In genomic region chr3:128280466-128281455, GRCh38 we compare ENCODE assay signal across 12 cellular contexts.
DNase-seq lines count a peak whose midpoint lies in the region; ATAC-seq and TF ChIP-seq lines count a peak whose summit lies in the region.
"Had no signal": no experiment of that assay in that cellular context is flagged by ENCODE, and none has a peak within 500 bp of the region (broad histone marks: within the 10 kb centered on the region; RNA-seq: fewer than 3 reads in every experiment).

No MANE protein-coding gene starts in this region.

- H3K79me2 ChIP-seq in GM23338 (replicated peaks; ENCODE audit: insufficient read depth) (no peaks in the 10 kb centered on the region), neural progenitor cell (ENCODE audit: low read depth) (no peaks in the 10 kb centered on the region)

- peaks cover 50% of the 10 kb centered on the region for H3K4me1 ChIP-seq in GM23338 (ENCODE audit: insufficient read depth)
- peaks cover 52% of the 10 kb centered on the region for H3K4me1 ChIP-seq in ectodermal cell (ENCODE audit: control insufficient read depth, insufficient read depth, low read length)
- peaks cover 46% of the 10 kb centered on the region for H3K4me1 ChIP-seq in neural progenitor cell
- H3K4me1 ChIP-seq: BLaER1 had no signal

- H2AFZ ChIP-seq in GM23338 (no peak overlapping the region), neural progenitor cell (replicated peaks) (peak overlapping the region; percentile 4)

- H4K20me1 ChIP-seq in GM23338 (replicated peaks; ENCODE audit: insufficient read depth) (no peaks in the 10 kb centered on the region), neural progenitor cell (ENCODE audit: low read depth) (no peaks in the 10 kb centered on the region)

- no peaks in the 10 kb centered on the region for H3K9me3 ChIP-seq in ectodermal cell (ENCODE audit: control insufficient read depth, low read length)
- no peaks in the 10 kb centered on the region for H3K9me3 ChIP-seq in neural progenitor cell (ENCODE audit: low read depth)
- H3K9me3 ChIP-seq: BLaER1, neutrophil had no signal

- peak overlapping the region; percentile 58 for H3K4me2 ChIP-seq in GM23338
- peak overlapping the region; percentile 61 for H3K4me2 ChIP-seq in neural progenitor cell
- H3K4me2 ChIP-seq: BLaER1 had no signal

- H3K4me3 Mint-ChIP-seq in GM23338 (peak overlapping the region; percentile 45), neural progenitor cell (peak overlapping the region; percentile 74)

- H3K9me2 ChIP-seq in GM23338 (ENCODE audit: insufficient read depth), result no peaks in the 10 kb centered on the region

- peak; percentile 80 for ATAC-seq in GM23338
- ATAC-seq in omental fat pad (ENCODE audit: low FRiP score), result no peak
- ATAC-seq in HG03354 (IDR thresholded peaks at IDR 0.05; ENCODE audit: poor library complexity, severe bottlenecking, unreplicated experiment), result no peak

- no peaks in the 10 kb centered on the region; the same call in 1 of the 2 replicates for H3K27me3 ChIP-seq in GM23338 (ENCODE audit: insufficient read depth)
- peaks cover 13% of the 10 kb centered on the region for H3K27me3 ChIP-seq in ectodermal cell (ENCODE audit: control insufficient read depth, insufficient read depth, low read length, poor library complexity, severe bottlenecking)
- H3K27me3 ChIP-seq in neural progenitor cell, result peaks cover 9% of the 10 kb centered on the region
- H3K27me3 ChIP-seq: BLaER1, neutrophil had no signal

- WGBS in ectodermal cell, 2 experiments, result 4 to 8% methylated on average over 10 of the region's 10 CpGs

- H3K9ac ChIP-seq in neural progenitor cell, result no peak overlapping the region
- H3K9ac ChIP-seq: BLaER1 had no signal

- H3K27ac Mint-ChIP-seq in GM23338 (peak overlapping the region; percentile 76), neural progenitor cell (peak overlapping the region; percentile 94)
- H3K27ac Mint-ChIP-seq: activated T-helper 2 cell treated with anti-CD3 and anti-CD28 coated beads, Interferon-gamma antibody, Interleukin-2, Interleukin-4, amounts not matched to agents 10 μg/mL and 5 μg/mL and 100 μg/mL, durations not matched to agents 14 hours and 24 hours and 36 hours had no signal

- no peaks in the 10 kb centered on the region; the same call in 2 of the 3 replicates for H3K36me3 Mint-ChIP-seq in GM23338 (ENCODE audit: low read depth)
- H3K36me3 Mint-ChIP-seq in neural progenitor cell, result peaks cover 4% of the 10 kb centered on the region

- H3K27me3 Mint-ChIP-seq in GM23338 (ENCODE audit: insufficient read depth, low read depth, poor library complexity) (peaks cover 45% of the 10 kb centered on the region), neural progenitor cell (ENCODE audit: insufficient read depth, low read depth) (peaks cover 4% of the 10 kb centered on the region)

- H3K27ac ChIP-seq in GM23338 (ENCODE audit: low read depth), result peak overlapping the region; percentile 83
- H3K27ac ChIP-seq in ectodermal cell (ENCODE audit: insufficient read depth, low read depth, low read length, poor library complexity, severe bottlenecking), result peak overlapping the region; percentile 47
- H3K27ac ChIP-seq in neural progenitor cell, result no peak overlapping the region
- H3K27ac ChIP-seq: BLaER1, neutrophil had no signal

- H3K36me3 ChIP-seq in GM23338 (ENCODE audit: insufficient read depth), result no peaks in the 10 kb centered on the region
- no peaks in the 10 kb centered on the region for H3K36me3 ChIP-seq in ectodermal cell (ENCODE audit: control insufficient read depth, insufficient read depth, low read length)
- H3K36me3 ChIP-seq in neural progenitor cell, result no peaks in the 10 kb centered on the region
- H3K36me3 ChIP-seq: neutrophil had no signal

- DNase-seq in GM23338 (ENCODE audit: low spot score) (peak; percentile 88), NCI-H2227 (lab: John Stamatoyannopoulos, UW; ENCODE audit: unreplicated experiment) (peak; percentile 13), neural progenitor cell (ENCODE audit: low spot score) (peak; percentile 68), A172 (ENCODE audit: low spot score) (no peak), omental fat pad (ENCODE audit: low spot score) (no peak)
- DNase-seq in activated CD4-positive, alpha-beta T cell treated with anti-CD3 and anti-CD28 coated beads, Interleukin-2, amount 50 U/mL, for 4 hours, result no peak
- DNase-seq: NCI-H187 treated with DMSO at 0.1 percent for 48 hours had no signal

- H3F3A ChIP-seq in GM23338 (replicated peaks; ENCODE audit: low read depth), result no peaks in the 10 kb centered on the region; the same call in 1 of the 2 replicates
- H3F3A ChIP-seq in neural progenitor cell (ENCODE audit: low read depth), result peaks cover 26% of the 10 kb centered on the region

- H3K4me1 Mint-ChIP-seq in GM23338, result peaks cover 82% of the 10 kb centered on the region
- peaks cover 74% of the 10 kb centered on the region for H3K4me1 Mint-ChIP-seq in neural progenitor cell

- H3K4me3 ChIP-seq in GM23338, result no peak overlapping the region
- H3K4me3 ChIP-seq in ectodermal cell (ENCODE audit: insufficient read depth, low read depth, low read length), result no peak overlapping the region
- no peak overlapping the region for H3K4me3 ChIP-seq in neural progenitor cell
- H3K4me3 ChIP-seq: BLaER1 had no signal

- no peak for TF ChIP-seq CTCF in GM23338 (conservative IDR thresholded peaks at IDR 0.05; ENCODE audit: low read depth in 2 of 2)
- no peak for TF ChIP-seq CTCF in neural progenitor cell (IDR thresholded peaks at IDR 0.05)
- no peak for TF ChIP-seq CTCF in omental fat pad (IDR thresholded peaks at IDR 0.05)

- no peaks in the 10 kb centered on the region; the same call in 2 of the 3 replicates for H3K9me3 Mint-ChIP-seq in GM23338
- H3K9me3 Mint-ChIP-seq in neural progenitor cell, result no peaks in the 10 kb centered on the region
- H3K9me3 Mint-ChIP-seq: activated T-helper 2 cell treated with anti-CD3 and anti-CD28 coated beads, Interferon-gamma antibody, Interleukin-2, Interleukin-4, amounts not matched to agents 10 μg/mL and 5 μg/mL and 100 μg/mL, durations not matched to agents 14 hours and 24 hours and 36 hours had no signal

TF ChIP-seq in GM23338, 12 proteins besides CTCF, POLR2A, EP300 and RAD21:
- TF ChIP-seq JUNB (IDR thresholded peaks at IDR 0.05; ENCODE audit: unreplicated experiment) (no peak), NANOG (IDR thresholded peaks at IDR 0.05; ENCODE audit: borderline replicate concordance) (peak; percentile 35; the same call in 1 of the 2 replicates), CREB1 (CRISPR knock-in tag; IDR thresholded peaks at IDR 0.05; ENCODE audit: low read depth) (no peak)
- TF ChIP-seq, protein P1, sequence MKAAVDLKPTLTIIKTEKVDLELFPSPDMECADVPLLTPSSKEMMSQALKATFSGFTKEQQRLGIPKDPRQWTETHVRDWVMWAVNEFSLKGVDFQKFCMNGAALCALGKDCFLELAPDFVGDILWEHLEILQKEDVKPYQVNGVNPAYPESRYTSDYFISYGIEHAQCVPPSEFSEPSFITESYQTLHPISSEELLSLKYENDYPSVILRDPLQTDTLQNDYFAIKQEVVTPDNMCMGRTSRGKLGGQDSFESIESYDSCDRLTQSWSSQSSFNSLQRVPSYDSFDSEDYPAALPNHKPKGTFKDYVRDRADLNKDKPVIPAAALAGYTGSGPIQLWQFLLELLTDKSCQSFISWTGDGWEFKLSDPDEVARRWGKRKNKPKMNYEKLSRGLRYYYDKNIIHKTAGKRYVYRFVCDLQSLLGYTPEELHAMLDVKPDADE (IDR thresholded peaks at IDR 0.05), result 0 out of 2 replicates have a peak, but pooled peaks have one; percentile 34
TF ChIP-seq in GM23338: peak in this region for 2.

Comparison
In these comparisons a context has a peak if more than half of its experiments do, and no peak if none do; other contexts are left out.
1. DNase-seq: peak in GM23338 (single experiment), NCI-H2227 (single experiment) and neural progenitor cell (single experiment); none in A172 (single experiment), omental fat pad (single experiment) and activated CD4-positive, alpha-beta T cell treated with anti-CD3 and anti-CD28 coated beads, Interleukin-2, amount 50 U/mL, for 4 hours (0 of 2).